In genomic region chr19:55698256-55698655, GRCh38 we compare ENCODE assay signal across 1 cellular context.
A peak's percentile ranks its signal among the peaks of the same experiment; 100 is the strongest.
TF ChIP-seq lines count a peak whose summit lies in the region.

No MANE protein-coding gene starts in this region.

TF ChIP-seq in HepG2, 621 proteins besides CTCF, POLR2A, EP300 and RAD21:
- TF ChIP-seq ZNF619 (CRISPR knock-in tag; IDR thresholded peaks at IDR 0.05) (no peak), FOXM1 (CRISPR knock-in tag; IDR thresholded peaks at IDR 0.05) (no peak), RNF2 (conservative IDR thresholded peaks at IDR 0.05; ENCODE audit: low read depth) (no peak), YY1 (IDR thresholded peaks at IDR 0.05; ENCODE audit: insufficient read depth, insufficient replicate concordance, low read depth, low read length) (no peak), ARID3A (IDR thresholded peaks at IDR 0.05; ENCODE audit: low read depth, low read length) (no peak), ZNF142 (CRISPR knock-in tag; IDR thresholded peaks at IDR 0.05) (no peak), AGO2 (optimal IDR thresholded peaks at IDR 0.05; ENCODE audit: low read depth, low read length) (peak; percentile 26), ZNF280B (CRISPR knock-in tag; IDR thresholded peaks at IDR 0.05; ENCODE audit: borderline replicate concordance) (no peak)
